8 cellular contexts compared by ENCODE assay signal in the genomic region with DNA sequence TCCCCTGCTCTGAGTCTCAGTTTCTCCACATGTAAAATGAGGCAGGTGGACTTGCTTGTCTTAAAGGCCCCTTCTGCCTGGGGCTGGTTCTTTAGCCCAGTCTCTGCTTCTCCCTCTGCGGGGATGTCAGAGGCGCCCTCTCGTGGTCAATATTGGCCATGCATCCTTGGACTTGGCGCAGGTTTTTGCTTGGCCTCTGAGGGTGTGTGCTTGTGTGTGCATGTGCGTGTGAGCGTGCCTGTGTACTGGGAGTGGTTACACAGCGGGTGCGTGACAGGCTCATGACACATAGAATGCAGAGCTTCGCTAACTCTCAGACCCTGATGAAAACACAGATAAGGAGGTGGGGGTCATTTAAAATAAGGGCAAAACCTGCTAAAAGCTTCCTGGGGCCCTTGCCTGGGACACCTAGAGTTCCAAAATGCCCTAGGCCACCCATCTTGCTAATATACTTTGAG.
DNase-seq lines count a peak whose midpoint lies in the region; ATAC-seq and TF ChIP-seq lines count a peak whose summit lies in the region.

No MANE protein-coding gene starts in this region.

- peak; percentile 64 for ATAC-seq in GM21360 (IDR thresholded peaks at IDR 0.05; ENCODE audit: unreplicated experiment)
- ATAC-seq in right lobe of liver = peak; percentile 89 to 95 (median 94)
- ATAC-seq in GM19328 (IDR thresholded peaks at IDR 0.05; ENCODE audit: unreplicated experiment) = no peak

- H3K27me3 ChIP-seq in colonic mucosa = no peaks in the 10 kb centered on the region
- H3K27me3 ChIP-seq in right lobe of liver = no peaks in the 10 kb centered on the region

- peak in 8 of 14 donors; percentile 14 to 52 (median 28) for DNase-seq in C1 segment of cervical spinal cord (lab: John Stamatoyannopoulos, UW)
- peak; percentile 74 for DNase-seq in NCI-H226
- peak; percentile 88 for DNase-seq in activated CD4-positive, alpha-beta T cell treated with anti-CD3 and anti-CD28 coated beads for 48 hours
- DNase-seq in colonic mucosa = peak; percentile 88
- peak; percentile 72 to 80 (median 77) for DNase-seq in right lobe of liver
- DNase-seq in stimulated activated CD4-positive, alpha-beta T cell treated with anti-CD3 and anti-CD28 coated beads, TNF-alpha, amount 100 ng/mL, for 48 hours (ENCODE audit: low read depth in 3 of 3) = peak; percentile 59 to 68 (median 61)

- H3K9ac ChIP-seq in colonic mucosa (ENCODE audit: low read depth in 2 of 2, low read length in 2 of 2) = no peak overlapping the region

- no peaks in the 10 kb centered on the region for H3K36me3 ChIP-seq in colonic mucosa
- no peaks in the 10 kb centered on the region for H3K36me3 ChIP-seq in right lobe of liver

- TF ChIP-seq CTCF in colonic mucosa (IDR thresholded peaks at IDR 0.05) (peak; percentile 93), right lobe of liver (IDR thresholded peaks at IDR 0.05) (peak; percentile 82 to 96 (median 94))

- no peak overlapping the region for H3K27ac ChIP-seq in colonic mucosa
- no peak overlapping the region for H3K27ac ChIP-seq in right lobe of liver

- no peak for TF ChIP-seq POLR2A in right lobe of liver (IDR thresholded peaks at IDR 0.05)

- no peaks in the 10 kb centered on the region for H3K4me1 ChIP-seq in colonic mucosa
- no peaks in the 10 kb centered on the region for H3K4me1 ChIP-seq in right lobe of liver

- intact Hi-C loops in colonic mucosa (cut with DNase I) = no loop called here
- intact Hi-C loops in right lobe of liver (cut with DNase I) = no loop called here

- H3K9me3 ChIP-seq in colonic mucosa (no peaks in the 10 kb centered on the region), right lobe of liver (no peaks in the 10 kb centered on the region)

- WGBS in right lobe of liver (ENCODE audit: insufficient coverage, low coverage, low lambda C conversion rate, missing lambda C conversion rate) = 2% methylated on average over 8 of the region's 9 CpGs

- no peak overlapping the region for H3K4me3 ChIP-seq in colonic mucosa
- no peak overlapping the region for H3K4me3 ChIP-seq in right lobe of liver

Comparison
In these comparisons a context has a peak if more than half of its experiments do, and no peak if none do; other contexts are left out.
1. DNase-seq: peak in every context shown above with its lines; median percentile 88 in activated CD4-positive, alpha-beta T cell treated with anti-CD3 and anti-CD28 coated beads for 48 hours; 88 in colonic mucosa; 77 in right lobe of liver; 74 in NCI-H226; 61 in stimulated activated CD4-positive, alpha-beta T cell treated with anti-CD3 and anti-CD28 coated beads, TNF-alpha, amount 100 ng/mL, for 48 hours; 28 in C1 segment of cervical spinal cord.